In the genomic region with DNA sequence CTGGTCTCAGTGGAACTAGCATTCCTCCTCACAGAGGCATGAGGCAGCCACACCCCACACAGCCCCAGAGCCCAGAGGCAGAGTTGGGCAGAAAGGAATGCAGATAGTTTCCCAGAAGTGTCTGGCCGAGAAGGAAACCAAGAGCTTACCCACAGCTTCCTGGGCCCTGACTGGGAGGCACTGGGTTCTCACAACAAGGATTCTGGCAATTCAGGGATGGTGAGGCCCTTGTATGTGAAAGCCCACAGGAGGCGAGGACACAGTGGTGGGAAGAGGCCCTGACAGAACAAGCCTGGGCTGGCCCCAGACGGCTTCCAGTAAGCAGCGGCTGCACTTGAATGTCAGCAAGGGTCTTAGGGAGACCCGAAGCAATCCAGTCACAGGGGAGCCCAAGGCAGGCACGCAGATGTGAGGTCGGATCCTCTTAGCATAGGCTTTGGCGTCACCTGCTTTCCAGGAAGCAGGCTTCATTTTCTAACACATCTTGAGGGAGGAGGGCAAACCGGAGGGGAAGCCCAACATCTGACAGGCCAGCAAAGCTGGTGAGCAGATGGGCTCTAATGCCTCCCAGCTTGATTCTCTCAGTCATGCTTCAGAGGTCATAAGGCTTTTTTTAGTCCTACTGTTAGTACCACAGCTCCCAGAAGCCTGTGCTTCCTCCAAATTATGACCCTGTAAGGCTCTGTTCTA, we compare ENCODE assay signal across 8 cellular contexts.
DNase-seq lines count a peak whose midpoint lies in the region; ATAC-seq and TF ChIP-seq lines count a peak whose summit lies in the region.

No MANE protein-coding gene starts in this region.

- H3K27me3 Mint-ChIP-seq in chondrocyte (ENCODE audit: low read depth) = no peaks in the 10 kb centered on the region

- peak overlapping the region; percentile 32 for H3K4me3 Mint-ChIP-seq in chondrocyte (ENCODE audit: unreplicated experiment)

- ATAC-seq in GM18511 (IDR thresholded peaks at IDR 0.05; ENCODE audit: unreplicated experiment) (peak; percentile 94), HG02938 (IDR thresholded peaks at IDR 0.05; ENCODE audit: unreplicated experiment) (peak; percentile 62)

- no peaks in the 10 kb centered on the region for H3K36me3 Mint-ChIP-seq in chondrocyte (ENCODE audit: low read depth)

- DNase-seq in AG08395 (ENCODE audit: low spot score) (peak; percentile 89), NCI-H524 treated with DMSO at 0.1 percent for 48 hours (lab: John Stamatoyannopoulos, UW) (peak; percentile 90), chondrocyte (ENCODE audit: low spot score) (no peak), myocyte (ENCODE audit: low read depth) (peak; percentile 95), NOMO-1 treated with DMSO at 0.1 percent for 48 hours (lab: John Stamatoyannopoulos, UW; ENCODE audit: unreplicated experiment) (no peak), CD1c-positive myeloid dendritic cell (ENCODE audit: extremely low spot score) (no peak)

- H3K4me1 Mint-ChIP-seq in chondrocyte (ENCODE audit: low read depth) = peaks cover 53% of the 10 kb centered on the region

- H3K9me3 Mint-ChIP-seq in chondrocyte (ENCODE audit: low read depth) = no peaks in the 10 kb centered on the region

- peak overlapping the region; percentile 98 for H3K27ac Mint-ChIP-seq in chondrocyte (ENCODE audit: unreplicated experiment)

- no peak for TF ChIP-seq CTCF in chondrocyte (IDR thresholded peaks at IDR 0.05)

Comparison
In these comparisons a context has a peak if more than half of its experiments do, and no peak if none do; other contexts are left out.
1. DNase-seq: peak in AG08395 (single experiment), NCI-H524 treated with DMSO at 0.1 percent for 48 hours (single experiment) and myocyte (single experiment); none in chondrocyte (single experiment), NOMO-1 treated with DMSO at 0.1 percent for 48 hours (single experiment) and CD1c-positive myeloid dendritic cell (single experiment).